8 cellular contexts compared by ENCODE assay signal in the genomic region with DNA sequence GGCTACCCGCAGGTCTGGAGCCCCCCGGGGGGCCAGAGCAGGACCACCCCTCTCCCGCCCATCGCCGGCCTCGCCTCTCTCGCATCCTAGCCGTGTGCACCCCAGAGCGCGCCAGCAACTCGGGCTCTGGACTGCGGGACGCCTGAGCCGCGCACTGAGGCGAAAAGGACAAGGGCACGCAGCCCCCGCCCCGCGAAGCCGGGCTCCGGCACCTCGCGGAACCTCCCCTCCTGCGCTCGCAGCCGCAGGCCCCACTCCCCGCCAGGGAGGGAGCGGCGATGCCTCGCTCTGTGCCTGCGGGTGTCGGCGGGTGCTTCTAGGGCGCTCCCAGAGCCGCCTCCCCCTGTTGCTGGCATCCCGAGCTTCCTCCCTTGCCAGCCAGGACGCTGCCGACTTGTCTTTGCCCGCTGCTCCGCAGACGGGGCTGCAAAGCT. TPM values are rescaled to one million over a fixed set of nuclear protein-coding genes. Genes with fewer than 3 reads are reported as not detected.
DNase-seq lines count a peak whose midpoint lies in the region; ATAC-seq and TF ChIP-seq lines count a peak whose summit lies in the region.

ITGB8 (plus strand) TSS at position 104 of the 434 bp plus-strand sequence. CDS start 907 bp downstream, outside the sequence.

- peaks cover 77% of the 10 kb centered on the region for H3K27me3 ChIP-seq in neutrophil

- DNase-seq in DMS79 (lab: John Stamatoyannopoulos, UW) (peak; percentile 63), DMS79 treated with DMSO at 0.1 percent for 48 hours (lab: John Stamatoyannopoulos, UW) (no peak), fibroblast of villous mesenchyme (ENCODE audit: low read depth) (no peak), kidney tubule cell (ENCODE audit: low spot score) (no peak)

- peak within 1 kb of the TSS; percentile 70 for H3K4me3 ChIP-seq in fibroblast of villous mesenchyme (ENCODE audit: low read depth, low read length)
- H3K4me3 ChIP-seq in neutrophil (ENCODE audit: low read depth in 1 of 2, low read length in 1 of 2), result peak within 1 kb of the TSS; percentile 25 to 52

- TF ChIP-seq CTCF in VCaP (conservative IDR thresholded peaks at IDR 0.05) (no peak), fibroblast of villous mesenchyme (IDR thresholded peaks at IDR 0.05; ENCODE audit: insufficient read depth, low read depth, low read length) (no peak), neutrophil (IDR thresholded peaks at IDR 0.05) (no peak)

- peaks cover 21 to 24% of the 10 kb centered on the region in 2 experiments for H3K4me1 ChIP-seq in neutrophil (ENCODE audit: control insufficient read depth in 1 of 2, insufficient read depth in 1 of 2, low read depth in 1 of 2, low read length in 1 of 2)

- H3K27ac ChIP-seq in VCaP (peak within 1 kb of the TSS; percentile 91), neutrophil (no peak within 1 kb of the TSS)

- ATAC-seq in GM21390 (IDR thresholded peaks at IDR 0.05; ENCODE audit: unreplicated experiment), result peak; percentile 25
- peak; percentile 21 for ATAC-seq in HG03571 (IDR thresholded peaks at IDR 0.05; ENCODE audit: unreplicated experiment)

- no peaks in the 10 kb centered on the region for H3K36me3 ChIP-seq in neutrophil

- no peaks in the 10 kb centered on the region for H3K9me3 ChIP-seq in neutrophil

RNA-seq across cellular contexts. Expression of gene ITGB8, which starts in this region (rescaled TPM):
- 6.4 and 13.0 TPM in 2 replicates for total RNA-seq in fibroblast of villous mesenchyme
